ENCODE assay signal across 7 cellular contexts in genomic region chr1:217135569-217135915, GRCh38.
DNase-seq lines count a peak whose midpoint lies in the region; ATAC-seq and TF ChIP-seq lines count a peak whose summit lies in the region.

No MANE protein-coding gene starts in this region.

- in situ Hi-C loops in Panc1 (cut with HindIII; ENCODE audit: low pct_unique_long_range_greater_than_20kb, low sequenced_read_pairs): no loop called here

- no peak for ATAC-seq in Panc1
- ATAC-seq in left cardiac atrium: peak; percentile 32 to 47

- TF ChIP-seq CTCF in HEK293 (tag by site-specific recombination; IDR thresholded peaks at IDR 0.05) (no peak), Panc1 (IDR thresholded peaks at IDR 0.05) (no peak)

- POLR2A ChIA-PET in HEK293 (lab: Yijun Ruan, JAX) (no interaction called here), Panc1 (lab: Charles Lee) (no interaction called here)

- H3K27me3 ChIP-seq in Panc1 (ENCODE audit: control insufficient read depth, insufficient read depth, low read length) (peaks cover 10% of the 10 kb centered on the region; the same call in 1 of the 2 replicates), skeletal muscle satellite cell (ENCODE audit: control insufficient read depth, insufficient read depth, low read length) (no peaks in the 10 kb centered on the region)

- CTCF ChIA-PET in HEK293 (lab: Yijun Ruan, JAX): interaction anchor here (0.7 kb wide), 1 partner anchor 123 kb away, joined by 4 read pairs; no protein-coding TSS in a partner anchor
- CTCF ChIA-PET in Panc1 (lab: Charles Lee): no interaction called here

- no peaks in the 10 kb centered on the region for H3K9me3 ChIP-seq in HEK293 (ENCODE audit: control insufficient read depth, insufficient read depth, low read depth, low read length)
- H3K9me3 ChIP-seq in Panc1 (ENCODE audit: control insufficient read depth, insufficient read depth, low read depth, low read length): no peaks in the 10 kb centered on the region
- no peaks in the 10 kb centered on the region for H3K9me3 ChIP-seq in skeletal muscle satellite cell (replicated peaks; ENCODE audit: low read length)

- no TSS peak for BruUV-seq in Panc1 (replicated peaks; lab: Mats Ljungman, UMichigan)

- H3K36me3 ChIP-seq in HEK293 (ENCODE audit: control insufficient read depth in 2 of 2, insufficient read depth in 1 of 2, low read length in 2 of 2) (no peaks in the 10 kb centered on the region), Panc1 (ENCODE audit: control insufficient read depth, insufficient read depth, low read length) (no peaks in the 10 kb centered on the region), skeletal muscle satellite cell (ENCODE audit: insufficient read depth, low read length) (no peaks in the 10 kb centered on the region)

- DNase-seq in Panc1 (ENCODE audit: low read depth, low spot score) (no peak), left cardiac atrium (peak; percentile 38), iPS-NIHi7 (ENCODE audit: extremely low spot score) (no peak), Ammon's horn (ENCODE audit: low spot score) (no peak), superior temporal gyrus (ENCODE audit: extremely low spot score) (no peak)

- intact Hi-C loops in Panc1 (cut with micrococcal nuclease; ENCODE audit: unreplicated experiment): no loop called here
- intact Hi-C loops in left cardiac atrium (cut with DNase I): no loop called here

- peak overlapping the region; percentile 69 for H3K9ac ChIP-seq in skeletal muscle satellite cell (ENCODE audit: low read depth, low read length)

- peak overlapping the region; percentile 97 for H3K4me2 ChIP-seq in skeletal muscle satellite cell (ENCODE audit: low read length)

- no peaks in the 10 kb centered on the region for H3K4me1 ChIP-seq in HEK293 (ENCODE audit: control insufficient read depth, insufficient read depth, low read length)
- no peaks in the 10 kb centered on the region; the same call in 1 of the 2 replicates for H3K4me1 ChIP-seq in Panc1 (ENCODE audit: control insufficient read depth, insufficient read depth, low read length)
- peaks cover 15% of the 10 kb centered on the region for H3K4me1 ChIP-seq in skeletal muscle satellite cell (ENCODE audit: control insufficient read depth, insufficient read depth, low read length)

- H3K4me3 ChIP-seq in HEK293 (ENCODE audit: low read depth, low read length) (peak overlapping the region; percentile 49), Panc1 (ENCODE audit: low read depth in 2 of 2, low read length in 2 of 2) (peak overlapping the region; percentile 17 to 33), skeletal muscle satellite cell (ENCODE audit: low read length) (peak overlapping the region; percentile 84)

- H3K27ac ChIP-seq in HEK293 (ENCODE audit: extremely low read depth, low read depth, low read length) (no peak overlapping the region), Panc1 (ENCODE audit: low read length) (no peak overlapping the region)

TF ChIP-seq in HEK293, 187 proteins besides CTCF, POLR2A, EP300 and RAD21:
- TF ChIP-seq OVOL3 (tag by site-specific recombination; IDR thresholded peaks at IDR 0.05) (no peak), ZNF548 (tag by site-specific recombination; IDR thresholded peaks at IDR 0.05) (no peak), ZNF654 (tag by site-specific recombination; IDR thresholded peaks at IDR 0.05; ENCODE audit: low read depth) (no peak)
- TF ChIP-seq, protein P1, sequence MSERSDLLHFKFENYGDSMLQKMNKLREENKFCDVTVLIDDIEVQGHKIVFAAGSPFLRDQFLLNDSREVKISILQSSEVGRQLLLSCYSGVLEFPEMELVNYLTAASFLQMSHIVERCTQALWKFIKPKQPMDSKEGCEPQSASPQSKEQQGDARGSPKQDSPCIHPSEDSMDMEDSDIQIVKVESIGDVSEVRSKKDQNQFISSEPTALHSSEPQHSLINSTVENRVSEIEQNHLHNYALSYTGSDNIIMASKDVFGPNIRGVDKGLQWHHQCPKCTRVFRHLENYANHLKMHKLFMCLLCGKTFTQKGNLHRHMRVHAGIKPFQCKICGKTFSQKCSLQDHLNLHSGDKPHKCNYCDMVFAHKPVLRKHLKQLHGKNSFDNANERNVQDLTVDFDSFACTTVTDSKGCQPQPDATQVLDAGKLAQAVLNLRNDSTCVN (tag by site-specific recombination; optimal IDR thresholded peaks at IDR 0.05): peak; percentile 25
TF ChIP-seq in HEK293: peak in this region for 1.

Comparison
In these comparisons a context has a peak if more than half of its experiments do, and no peak if none do; other contexts are left out.
1. H3K4me3 ChIP-seq: peak in every context shown above with its lines; median percentile 84 in skeletal muscle satellite cell; 49 in HEK293; 25 in Panc1.